In genomic region chr1:202064889-202065332, GRCh38 we compare ENCODE assay signal across 7 cellular contexts. TPM values are rescaled to one million over a fixed set of nuclear protein-coding genes. Genes with fewer than 3 reads are reported as not detected.
"Had no signal": no experiment of that assay in that cellular context is flagged by ENCODE, and none has a peak within 500 bp of the region (broad histone marks: within the 10 kb centered on the region; RNA-seq: fewer than 3 reads in every experiment).

No MANE protein-coding gene starts in this region.

RNA-seq across cellular contexts. Expression of gene ELF3, which starts 54.5 kb away (rescaled TPM):
- polyA plus RNA-seq: naive thymus-derived CD8-positive, alpha-beta T cell had no signal

RNA-seq across cellular contexts. Expression of gene GPR37L1, which starts 57.8 kb away (rescaled TPM):
- total RNA-seq: naive thymus-derived CD8-positive, alpha-beta T cell; natural killer cell treated with Interleukin-12 subunit alpha and Interleukin-12 subunit beta and Interleukin-15 and Interleukin-18, amount 100 ng/mL, for 72 hours; osteocyte; pulmonary artery endothelial cell; smooth muscle cell; spleen; suprapubic skin had no signal
- polyA plus RNA-seq: smooth muscle cell had no signal
